In the genomic region with DNA sequence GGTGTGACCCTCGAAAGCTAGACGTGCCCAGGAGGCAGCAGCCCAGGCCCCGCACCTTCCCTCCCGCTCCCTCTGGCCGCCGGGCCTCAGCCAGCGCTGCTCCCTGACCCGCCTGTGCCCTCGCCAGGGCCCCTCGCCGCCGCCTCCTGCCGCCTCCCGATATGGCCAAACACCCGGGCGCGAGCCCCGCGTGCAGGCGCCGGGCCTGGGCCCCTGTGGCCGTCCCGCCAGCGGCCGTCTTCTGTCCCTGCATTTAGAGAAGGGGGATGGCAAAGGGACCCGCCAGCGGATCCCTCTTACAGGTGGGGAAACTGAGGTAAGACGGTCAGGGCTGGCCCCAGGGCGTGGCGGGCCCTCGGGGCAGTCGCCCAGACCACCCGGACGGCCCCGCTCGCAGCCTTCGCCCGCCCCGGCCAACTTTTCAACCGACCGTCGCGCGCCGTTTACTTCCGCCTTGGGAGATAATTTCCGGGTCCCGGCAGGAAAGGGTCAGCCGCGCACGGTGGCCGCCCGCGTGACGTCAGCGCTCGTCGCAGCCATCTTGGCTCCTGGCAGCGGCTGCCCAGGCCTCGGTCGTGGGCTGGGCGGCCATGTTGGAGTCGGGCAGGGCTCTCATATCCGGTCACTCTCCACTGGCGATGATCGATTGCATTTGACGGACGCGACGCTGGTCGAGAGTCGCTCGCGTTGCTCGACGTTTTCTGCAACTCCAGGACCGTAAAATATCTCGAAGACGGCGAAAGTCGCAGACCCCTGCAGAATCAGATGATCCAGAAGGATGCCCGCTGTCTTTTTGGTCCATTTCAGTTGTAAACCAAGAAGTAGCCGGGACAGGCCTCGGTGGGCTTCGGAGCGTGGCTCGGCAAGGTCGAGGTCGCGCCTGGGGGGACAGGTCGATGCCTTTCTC, we compare ENCODE assay signal across 8 cellular contexts. TPM values are rescaled to one million over a fixed set of nuclear protein-coding genes. Genes with fewer than 3 reads are reported as not detected.
DNase-seq lines count a peak whose midpoint lies in the region; ATAC-seq, FAIRE-seq and TF ChIP-seq lines count a peak whose summit lies in the region.

No MANE protein-coding gene starts in this region.

- peak overlapping the region; percentile 82 for H3K4me2 ChIP-seq in keratinocyte (ENCODE audit: control insufficient read depth, extremely low read depth, insufficient read depth, low read depth, low read length)

- H3K36me3 ChIP-seq in keratinocyte (ENCODE audit: control insufficient read depth in 2 of 2, extremely low read depth in 1 of 2, insufficient read depth in 2 of 2, low read length in 2 of 2): no peaks in the 10 kb centered on the region

- peaks cover 13% of the 10 kb centered on the region for H3K36me3 Mint-ChIP-seq in central memory CD8-positive, alpha-beta T cell (ENCODE audit: insufficient read depth)

- H3K27ac ChIP-seq in keratinocyte (ENCODE audit: control insufficient read depth, insufficient read depth, low read length): peak overlapping the region; percentile 60

- H3K27ac Mint-ChIP-seq in central memory CD8-positive, alpha-beta T cell (ENCODE audit: low read depth): peak overlapping the region; percentile 88

- TF ChIP-seq POLR2A in GM18526 (IDR thresholded peaks at IDR 0.05; ENCODE audit: extremely low read depth, insufficient read length): peak; percentile 87

- H3K4me1 Mint-ChIP-seq in central memory CD8-positive, alpha-beta T cell: peaks cover 12% of the 10 kb centered on the region

- H3K9me1 ChIP-seq in keratinocyte (ENCODE audit: control insufficient read depth, extremely low read depth, insufficient read depth, low read length): no peaks in the 10 kb centered on the region

- dilution Hi-C loops in keratinocyte (cut with MboI; ENCODE audit: extremely low pct_ligation_motif_present, low sequenced_read_pairs): no loop called here

- peak; percentile 81 for FAIRE-seq in keratinocyte (lab: Jason Lieb, UNC)

- DNase-seq in A172 (ENCODE audit: low spot score) (peak; percentile 91), NCI-H2227 (lab: John Stamatoyannopoulos, UW; ENCODE audit: unreplicated experiment) (peak; percentile 98), keratinocyte (ENCODE audit: low read depth, low spot score) (no peak)
- DNase-seq in central memory CD8-positive, alpha-beta T cell (ENCODE audit: low spot score in 2 of 2): peak; percentile 67 to 69
- peak; percentile 82 for DNase-seq in stimulated activated CD4-positive, alpha-beta T cell treated with anti-CD3 and anti-CD28 coated beads, Interleukin-12 subunit alpha, Interleukin-12 subunit beta, amount 100 ng/mL, for 4 hours

- H3K9ac ChIP-seq in keratinocyte (ENCODE audit: control insufficient read depth, extremely low read depth, insufficient read depth, low read length): peak overlapping the region; percentile 85

- peaks cover 11% of the 10 kb centered on the region for H3K27me3 ChIP-seq in keratinocyte (ENCODE audit: control insufficient read depth, extremely low read depth, insufficient read depth, low read length)

- peak; percentile 66 for ATAC-seq in HG03066 (IDR thresholded peaks at IDR 0.05; ENCODE audit: low read depth, unreplicated experiment)
- ATAC-seq in activated CD4-positive, CD25-positive, alpha-beta regulatory T cell treated with anti-CD3 and anti-CD28 coated beads, Interleukin-2, amount 50 U/mL, for 24 hours: peak; percentile 94 to 95
- ATAC-seq in central memory CD8-positive, alpha-beta T cell (replicated peaks; ENCODE audit: extremely low read depth, poor library complexity, severe bottlenecking): peak; percentile 92

- H3K79me2 ChIP-seq in keratinocyte (ENCODE audit: control insufficient read depth, insufficient read depth, low read length): no peaks in the 10 kb centered on the region

- H3K4me3 Mint-ChIP-seq in central memory CD8-positive, alpha-beta T cell: peak overlapping the region; percentile 91

- H3K27me3 Mint-ChIP-seq in central memory CD8-positive, alpha-beta T cell: peaks cover 30% of the 10 kb centered on the region

- no peaks in the 10 kb centered on the region for H3K9me3 Mint-ChIP-seq in central memory CD8-positive, alpha-beta T cell

- no peaks in the 10 kb centered on the region for H3K4me1 ChIP-seq in keratinocyte (ENCODE audit: control insufficient read depth, extremely low read depth, insufficient read depth, low read length)

- no peaks in the 10 kb centered on the region for H4K20me1 ChIP-seq in keratinocyte (ENCODE audit: control insufficient read depth, extremely low read depth, insufficient read depth, low read length)

- H3K4me3 ChIP-seq in keratinocyte (ENCODE audit: control insufficient read depth in 2 of 3, extremely low read depth in 1 of 3, insufficient read depth in 2 of 3, low read depth in 1 of 3, low read length in 3 of 3): peak overlapping the region; percentile 63 to 85 (median 69)

- peak overlapping the region; percentile 95 for H2AFZ ChIP-seq in keratinocyte (ENCODE audit: control insufficient read depth, low read length)

- no peaks in the 10 kb centered on the region for H3K9me3 ChIP-seq in keratinocyte (ENCODE audit: control insufficient read depth, low read depth, low read length)

- no peak for TF ChIP-seq CTCF in keratinocyte (optimal IDR thresholded peaks at IDR 0.05 in 1 of 3, IDR thresholded peaks at IDR 0.05 in 1 of 3, conservative IDR thresholded peaks at IDR 0.05 in 1 of 3; ENCODE audit: extremely low read depth in 1 of 3, insufficient read depth in 2 of 3, low read length in 3 of 3)

RNA-seq across cellular contexts. Expression of a gene that starts 7.1 kb away (rescaled TPM):
- total RNA-seq in A172 (2014; rRNA removed; shearing (Covaris generic)): not detected in 2 replicates
- not detected in 3 replicates for polyA plus RNA-seq in keratinocyte
- not detected for polyA plus RNA-seq in keratinocyte (2011; ENCODE audit: low read depth)
- not detected in 2 replicates for polyA plus RNA-seq in keratinocyte (2011; cell fraction: cytosol; rRNA removed)
- not detected in 2 replicates for polyA plus RNA-seq in keratinocyte (2011; cell fraction: nucleus; rRNA removed)
- polyA plus RNA-seq in keratinocyte (2012; ENCODE audit: low replicate concordance): not detected in 2 replicates
- polyA minus RNA-seq in keratinocyte: not detected in 3 replicates
- polyA minus RNA-seq in keratinocyte (2011; cell fraction: cytosol; rRNA and poly(A)+ RNA removed): not detected
- not detected in 2 replicates for polyA minus RNA-seq in keratinocyte (2011; cell fraction: nucleus; rRNA and poly(A)+ RNA removed)

RNA-seq across cellular contexts. Expression of a gene that starts 19.2 kb away (rescaled TPM):
- total RNA-seq in A172 (2014; rRNA removed; shearing (Covaris generic)): 36.9 and 44.2 TPM in 2 replicates
- polyA plus RNA-seq in keratinocyte: 5.7 to 6.7 TPM (median 5.7 TPM) in 3 replicates
- polyA plus RNA-seq in keratinocyte (2011; ENCODE audit: low read depth): 1.8 TPM
- polyA plus RNA-seq in keratinocyte (2011; cell fraction: cytosol; rRNA removed): 2.3 and 4.3 TPM in 2 replicates
- 15.4 and 27.3 TPM in 2 replicates for polyA plus RNA-seq in keratinocyte (2011; cell fraction: nucleus; rRNA removed)
- polyA plus RNA-seq in keratinocyte (2012; ENCODE audit: low replicate concordance): 3.0 and 15.1 TPM in 2 replicates
- 2.2 to 6.1 TPM (median 5.8 TPM) in 3 replicates for polyA minus RNA-seq in keratinocyte
- 12.1 TPM for polyA minus RNA-seq in keratinocyte (2011; cell fraction: cytosol; rRNA and poly(A)+ RNA removed)
- 8.8 and 10.4 TPM in 2 replicates for polyA minus RNA-seq in keratinocyte (2011; cell fraction: nucleus; rRNA and poly(A)+ RNA removed)

RNA-seq across cellular contexts. Expression of a gene that starts 19.4 kb away (rescaled TPM):
- total RNA-seq in A172 (2014; rRNA removed; shearing (Covaris generic)): 58.3 and 70.0 TPM in 2 replicates
- 11.9 to 30.3 TPM (median 19.3 TPM) in 3 replicates for polyA plus RNA-seq in keratinocyte
- polyA plus RNA-seq in keratinocyte (2011; ENCODE audit: low read depth): 10.3 TPM
- polyA plus RNA-seq in keratinocyte (2011; cell fraction: cytosol; rRNA removed): 12.4 and 33.4 TPM in 2 replicates
- polyA plus RNA-seq in keratinocyte (2011; cell fraction: nucleus; rRNA removed): 25.1 and 38.6 TPM in 2 replicates
- 9.2 and 26.5 TPM in 2 replicates for polyA plus RNA-seq in keratinocyte (2012; ENCODE audit: low replicate concordance)
- polyA minus RNA-seq in keratinocyte: 8.5 to 16.1 TPM (median 12.9 TPM) in 3 replicates
- polyA minus RNA-seq in keratinocyte (2011; cell fraction: cytosol; rRNA and poly(A)+ RNA removed): 41.1 TPM
- 11.7 and 14.5 TPM in 2 replicates for polyA minus RNA-seq in keratinocyte (2011; cell fraction: nucleus; rRNA and poly(A)+ RNA removed)

RNA-seq across cellular contexts. Expression of a gene that starts 47.1 kb away (rescaled TPM):
- 6.5 and 7.6 TPM in 2 replicates for total RNA-seq in A172 (2014; rRNA removed; shearing (Covaris generic))
- 8.5 to 12.7 TPM (median 11.7 TPM) in 3 replicates for polyA plus RNA-seq in keratinocyte
- polyA plus RNA-seq in keratinocyte (2011; ENCODE audit: low read depth): 3.0 TPM
- 4.0 and 7.1 TPM in 2 replicates for polyA plus RNA-seq in keratinocyte (2011; cell fraction: cytosol; rRNA removed)
- 18.7 and 24.6 TPM in 2 replicates for polyA plus RNA-seq in keratinocyte (2011; cell fraction: nucleus; rRNA removed)
- polyA plus RNA-seq in keratinocyte (2012; ENCODE audit: low replicate concordance): 8.4 and 11.5 TPM in 2 replicates
- polyA minus RNA-seq in keratinocyte: 5.3 to 10.3 TPM (median 6.5 TPM) in 3 replicates
- 9.8 TPM for polyA minus RNA-seq in keratinocyte (2011; cell fraction: cytosol; rRNA and poly(A)+ RNA removed)
- polyA minus RNA-seq in keratinocyte (2011; cell fraction: nucleus; rRNA and poly(A)+ RNA removed): 13.1 and 15.7 TPM in 2 replicates
